In genomic region chr12:6226002-6226700, GRCh38 we compare ENCODE assay signal across 10 cellular contexts. TPM values are rescaled to one million over a fixed set of nuclear protein-coding genes. Genes with fewer than 3 reads are reported as not detected.
A peak's percentile ranks its signal among the peaks of the same experiment; 100 is the strongest.
DNase-seq lines count a peak whose midpoint lies in the region; ATAC-seq, FAIRE-seq and TF ChIP-seq lines count a peak whose summit lies in the region.
"Had no signal": no experiment of that assay in that cellular context is flagged by ENCODE, and none has a peak within 500 bp of the region (broad histone marks: within the 10 kb centered on the region; RNA-seq: fewer than 3 reads in every experiment).

No MANE protein-coding gene starts in this region.

- H3K9me3 Mint-ChIP-seq in type B pancreatic cell: no peaks in the 10 kb centered on the region
- H3K9me3 Mint-ChIP-seq: activated naive CD8-positive, alpha-beta T cell treated with anti-CD3 and anti-CD28 coated beads, Interleukin-2, amount 10 ng/mL, durations not matched to agents 7 days and 5 days had no signal

- CTCF ChIA-PET in PC-9 (lab: Charles Lee): no interaction called here

- H3K36me3 ChIP-seq in PC-9 (ENCODE audit: low read depth): peaks cover 25% of the 10 kb centered on the region
- H3K36me3 ChIP-seq in esophagus squamous epithelium: peaks cover 3 to 59% (median 17%) of the 10 kb centered on the region in 3 donors
- peaks cover 4% of the 10 kb centered on the region for H3K36me3 ChIP-seq in mucosa of stomach (ENCODE audit: control insufficient read depth, insufficient read depth, low read length)

- no peaks in the 10 kb centered on the region for H4K20me1 ChIP-seq in PC-9 (ENCODE audit: insufficient read depth)

- H3K27me3 ChIP-seq in PC-9 (ENCODE audit: insufficient read depth, low read depth) (no peaks in the 10 kb centered on the region), esophagus squamous epithelium (no peaks in the 10 kb centered on the region), mucosa of stomach (ENCODE audit: control insufficient read depth, insufficient read depth, low read length) (no peaks in the 10 kb centered on the region)

- no peak for DNase-seq in PC-9
- no peak for DNase-seq in esophagus squamous epithelium (lab: John Stamatoyannopoulos, UW)
- DNase-seq in type B pancreatic cell (ENCODE audit: extremely low spot score, unreplicated experiment): no peak
- DNase-seq in GOT3 (lab: John Stamatoyannopoulos, UW): no peak
- no peak for DNase-seq in RCC 7860 (ENCODE audit: low spot score)
- no peak for DNase-seq in T-helper 1 cell
- DNase-seq: activated naive CD8-positive, alpha-beta T cell treated with anti-CD3 and anti-CD28 coated beads, Interleukin-2, amount 10 ng/mL, durations not matched to agents 7 days and 5 days had no signal

- POLR2A ChIA-PET in PC-9 (lab: Charles Lee; ENCODE audit: unreplicated experiment): no interaction called here

- H3K4me3 ChIP-seq in PC-9 (no peak overlapping the region), esophagus squamous epithelium (peak overlapping the region in 3 of 4 donors; percentile 1 to 36 (median 8)), mucosa of stomach (ENCODE audit: low read length) (no peak overlapping the region)

- WGBS in esophagus squamous epithelium, 2 donors: 7 to 29% methylated on average over 12 of the region's 12 CpGs

- no TSS peak for BruUV-seq in PC-9 (replicated peaks; lab: Mats Ljungman, UMichigan)

- peak overlapping the region; percentile 25 for H3K27ac ChIP-seq in PC-9
- H3K27ac ChIP-seq in esophagus squamous epithelium: peak overlapping the region; percentile 91 to 98 (median 92)
- H3K27ac ChIP-seq: HL-60 had no signal

- no peak for ATAC-seq in GM19455 (IDR thresholded peaks at IDR 0.05; ENCODE audit: unreplicated experiment)

- peak overlapping the region; percentile 31 for H3K9ac ChIP-seq in mucosa of stomach (ENCODE audit: low read length)

- peak overlapping the region; percentile 95 for H3K27ac Mint-ChIP-seq in type B pancreatic cell
- H3K27ac Mint-ChIP-seq: activated naive CD8-positive, alpha-beta T cell treated with anti-CD3 and anti-CD28 coated beads, Interleukin-2, amount 10 ng/mL, durations not matched to agents 7 days and 5 days had no signal

- H3F3A ChIP-seq in PC-9 (ENCODE audit: insufficient read depth, low read depth): peaks cover 76% of the 10 kb centered on the region

- no peaks in the 10 kb centered on the region for H3K9me2 ChIP-seq in PC-9 (ENCODE audit: insufficient read depth)

- peaks cover 30% of the 10 kb centered on the region for H3K36me3 Mint-ChIP-seq in type B pancreatic cell
- H3K36me3 Mint-ChIP-seq: activated naive CD8-positive, alpha-beta T cell treated with anti-CD3 and anti-CD28 coated beads, Interleukin-2, amount 10 ng/mL, durations not matched to agents 7 days and 5 days had no signal

- intact Hi-C loops in PC-9 (cut with micrococcal nuclease; ENCODE audit: unreplicated experiment): no loop called here
- intact Hi-C loops in esophagus squamous epithelium (cut with DNase I): no loop called here

- H3K4me1 Mint-ChIP-seq in type B pancreatic cell (ENCODE audit: unreplicated experiment): peaks cover 47% of the 10 kb centered on the region

- H3K9me3 ChIP-seq in PC-9 (ENCODE audit: insufficient read depth, low read depth) (no peaks in the 10 kb centered on the region), esophagus squamous epithelium (no peaks in the 10 kb centered on the region), mucosa of stomach (ENCODE audit: control insufficient read depth, low read length) (no peaks in the 10 kb centered on the region)

- H3K27me3 Mint-ChIP-seq in type B pancreatic cell: no peaks in the 10 kb centered on the region
- H3K27me3 Mint-ChIP-seq: activated naive CD8-positive, alpha-beta T cell treated with anti-CD3 and anti-CD28 coated beads, Interleukin-2, amount 10 ng/mL, durations not matched to agents 7 days and 5 days had no signal

- peaks cover 87% of the 10 kb centered on the region for H3K79me2 ChIP-seq in PC-9 (ENCODE audit: low read depth)

- no peak for TF ChIP-seq POLR2A in esophagus squamous epithelium (IDR thresholded peaks at IDR 0.05)

- H3K4me3 Mint-ChIP-seq in type B pancreatic cell: peak overlapping the region; percentile 71
- H3K4me3 Mint-ChIP-seq: activated naive CD8-positive, alpha-beta T cell treated with anti-CD3 and anti-CD28 coated beads, Interleukin-2, amount 10 ng/mL, durations not matched to agents 7 days and 5 days had no signal

- FAIRE-seq in RCC 7860 (lab: Jason Lieb, UNC): no peak

- no peak overlapping the region for H2AFZ ChIP-seq in PC-9

- no peak for TF ChIP-seq CTCF in PC-9 (conservative IDR thresholded peaks at IDR 0.05)
- no peak for TF ChIP-seq CTCF in esophagus squamous epithelium (IDR thresholded peaks at IDR 0.05)
- TF ChIP-seq CTCF in type B pancreatic cell (conservative IDR thresholded peaks at IDR 0.05): no peak

- no peak overlapping the region for H3K4me2 ChIP-seq in PC-9

- H3K4me1 ChIP-seq in PC-9 (replicated peaks; ENCODE audit: insufficient read depth) (peaks cover 88% of the 10 kb centered on the region), esophagus squamous epithelium (peaks cover 90 to 100% (median 97%) of the 10 kb centered on the region in 3 donors), mucosa of stomach (ENCODE audit: control insufficient read depth, insufficient read depth, low read length) (peaks cover 89% of the 10 kb centered on the region)

RNA-seq across cellular contexts. Expression of gene CD9, which starts 26.0 kb away (rescaled TPM):
- 319 and 374 TPM in 2 replicates for total RNA-seq in PC-9 (2021)
- 1,000 to 10,000 TPM in 1 of 4 donors, 100 to 1,000 TPM in 3; 464 to 1,007 (median 773) TPM for total RNA-seq in esophagus squamous epithelium
- total RNA-seq in type B pancreatic cell (ENCODE audit: low replicate concordance): 120 and 807 TPM in 2 replicates

Comparison
In these comparisons a context has a peak if more than half of its experiments do, and no peak if none do; other contexts are left out.
1. H3K4me3 ChIP-seq: peak in esophagus squamous epithelium (3 of 4); none in PC-9 (single experiment) and mucosa of stomach (single experiment).